Comparison of ENCODE assay signal across 8 cellular contexts in the genomic region with DNA sequence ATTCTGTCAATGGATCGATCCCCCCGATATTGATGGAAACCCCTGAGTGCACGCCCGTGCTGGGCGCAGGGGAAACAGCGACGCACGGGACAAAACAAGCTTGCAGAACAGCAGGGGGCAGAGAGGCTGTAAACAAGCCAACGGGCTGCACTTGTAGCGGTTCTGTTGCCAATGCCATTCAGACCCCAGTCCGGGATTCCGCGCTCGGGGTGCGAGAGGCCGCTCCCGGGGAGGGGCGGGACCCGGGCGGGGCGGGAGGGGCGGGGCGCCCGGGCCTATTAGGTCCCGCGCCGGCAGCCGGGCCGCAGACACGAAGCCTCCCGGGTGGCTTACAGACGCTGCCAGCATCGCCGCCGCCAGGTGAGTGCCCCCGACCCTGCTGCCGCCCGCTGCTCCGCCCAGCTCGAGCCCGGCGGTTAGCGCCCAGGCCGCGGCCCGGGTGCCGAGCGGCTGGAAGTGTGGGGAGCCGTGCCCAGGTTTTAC. TPM values are rescaled to one million over a fixed set of nuclear protein-coding genes. Genes with fewer than 3 reads are reported as not detected.
A peak's percentile ranks its signal among the peaks of the same experiment; 100 is the strongest.
DNase-seq lines count a peak whose midpoint lies in the region; ATAC-seq, FAIRE-seq and TF ChIP-seq lines count a peak whose summit lies in the region.

Gene BIK, plus strand, starts transcription at position 307 of the 483 bp plus-strand sequence. CDS start 13,273 bp downstream, outside the sequence.

- peak within 1 kb of the TSS; percentile 79 to 90 (median 83) for H3K4me3 Mint-ChIP-seq in CD8-positive, alpha-beta memory T cell
- peak within 1 kb of the TSS; percentile 71 for H3K4me3 Mint-ChIP-seq in activated T-helper 2 cell treated with anti-CD3 and anti-CD28 coated beads, Interferon-gamma antibody, Interleukin-2, Interleukin-4, amounts not matched to agents 10 μg/mL and 5 μg/mL and 100 μg/mL, durations not matched to agents 14 hours and 24 hours and 36 hours (ENCODE audit: low read depth)

- H3K27me3 ChIP-seq in CD8-positive, alpha-beta memory T cell (ENCODE audit: insufficient read depth, low read length, poor library complexity, severe bottlenecking) = no peaks in the 10 kb centered on the region
- H3K27me3 ChIP-seq in PC-9 (ENCODE audit: insufficient read depth, low read depth) (peaks cover 4% of the 10 kb centered on the region; the same call in 1 of the 2 replicates), pancreas (no peaks in the 10 kb centered on the region)

- peak within 1 kb of the TSS; percentile 8 to 79 (median 58) for H3K27ac Mint-ChIP-seq in CD8-positive, alpha-beta memory T cell
- no peak within 1 kb of the TSS for H3K27ac Mint-ChIP-seq in activated T-helper 2 cell treated with anti-CD3 and anti-CD28 coated beads, Interferon-gamma antibody, Interleukin-2, Interleukin-4, amounts not matched to agents 10 μg/mL and 5 μg/mL and 100 μg/mL, durations not matched to agents 14 hours and 24 hours and 36 hours

- H3K36me3 Mint-ChIP-seq in CD8-positive, alpha-beta memory T cell = no peaks in the 10 kb centered on the region
- no peaks in the 10 kb centered on the region for H3K36me3 Mint-ChIP-seq in activated T-helper 2 cell treated with anti-CD3 and anti-CD28 coated beads, Interferon-gamma antibody, Interleukin-2, Interleukin-4, amounts not matched to agents 10 μg/mL and 5 μg/mL and 100 μg/mL, durations not matched to agents 14 hours and 24 hours and 36 hours (ENCODE audit: low read depth)

- H3K4me3 ChIP-seq in CD8-positive, alpha-beta memory T cell (ENCODE audit: low read length) = peak within 1 kb of the TSS; percentile 66
- H3K4me3 ChIP-seq in PC-9 = peak within 1 kb of the TSS; percentile 89
- H3K4me3 ChIP-seq in pancreas = peak within 1 kb of the TSS; percentile 33 to 94 (median 68)

- no peak for FAIRE-seq in pancreas (lab: Jason Lieb, UNC)

- no peaks in the 10 kb centered on the region for H3K79me2 ChIP-seq in PC-9 (ENCODE audit: low read depth)

- H3K9me2 ChIP-seq in PC-9 (ENCODE audit: insufficient read depth) = no peaks in the 10 kb centered on the region

- CTCF ChIA-PET in CD8-positive, alpha-beta memory T cell (lab: Charles Lee) = interaction anchor here (1.0 to 1.7 kb wide), 3 partner anchors 18 to 79 kb away, joined by 3 to 4 read pairs (median 3); no protein-coding TSS in a partner anchor
- CTCF ChIA-PET in HEK293T (lab: Yijun Ruan, JAX) (interaction anchor here (0.6 kb wide), 2 partner anchors 8 to 14 kb away, joined by 3 to 5 read pairs; no protein-coding TSS in a partner anchor), PC-9 (lab: Charles Lee) (no interaction called here)

- ATAC-seq in pancreas (peak; percentile 51 to 67 (median 60)), GM18498 (IDR thresholded peaks at IDR 0.05; ENCODE audit: unreplicated experiment) (no peak)

- H3K4me2 ChIP-seq in PC-9 = peak within 1 kb of the TSS; percentile 93

- peak; percentile 22 to 64 (median 34) for DNase-seq in CD8-positive, alpha-beta memory T cell
- DNase-seq in HEK293T (ENCODE audit: extremely low spot score) = peak; percentile 67
- peak in 1 of 2 experiments; percentile 28 for DNase-seq in PC-9
- peak; percentile 26 for DNase-seq in activated T-helper 2 cell treated with anti-CD3 and anti-CD28 coated beads, Interferon-gamma antibody, Interleukin-2, Interleukin-4, amounts not matched to agents 10 μg/mL and 5 μg/mL and 100 μg/mL, durations not matched to agents 14 hours and 24 hours and 36 hours (ENCODE audit: low spot score)
- DNase-seq in germinal center (ENCODE audit: low spot score) = peak; percentile 82
- peak; percentile 44 to 79 (median 67) for DNase-seq in pancreas
- no peak for DNase-seq in AML-193 (lab: John Stamatoyannopoulos, UW)

- no peaks in the 10 kb centered on the region for H3K27me3 Mint-ChIP-seq in CD8-positive, alpha-beta memory T cell
- peaks cover 28% of the 10 kb centered on the region for H3K27me3 Mint-ChIP-seq in activated T-helper 2 cell treated with anti-CD3 and anti-CD28 coated beads, Interferon-gamma antibody, Interleukin-2, Interleukin-4, amounts not matched to agents 10 μg/mL and 5 μg/mL and 100 μg/mL, durations not matched to agents 14 hours and 24 hours and 36 hours (ENCODE audit: low read depth)

- no peaks in the 10 kb centered on the region for H4K20me1 ChIP-seq in PC-9 (ENCODE audit: insufficient read depth)

- no peaks in the 10 kb centered on the region for H3K9me3 Mint-ChIP-seq in CD8-positive, alpha-beta memory T cell
- no peaks in the 10 kb centered on the region for H3K9me3 Mint-ChIP-seq in activated T-helper 2 cell treated with anti-CD3 and anti-CD28 coated beads, Interferon-gamma antibody, Interleukin-2, Interleukin-4, amounts not matched to agents 10 μg/mL and 5 μg/mL and 100 μg/mL, durations not matched to agents 14 hours and 24 hours and 36 hours

- no peaks in the 10 kb centered on the region; the same call in 1 of the 2 replicates for H3F3A ChIP-seq in PC-9 (ENCODE audit: insufficient read depth, low read depth)

- H2AFZ ChIP-seq in PC-9 = peak within 1 kb of the TSS; percentile 98

- H3K4me1 Mint-ChIP-seq in CD8-positive, alpha-beta memory T cell = peaks cover 5 to 10% (median 9%) of the 10 kb centered on the region in 3 donors
- peaks cover 3% of the 10 kb centered on the region for H3K4me1 Mint-ChIP-seq in activated T-helper 2 cell treated with anti-CD3 and anti-CD28 coated beads, Interferon-gamma antibody, Interleukin-2, Interleukin-4, amounts not matched to agents 10 μg/mL and 5 μg/mL and 100 μg/mL, durations not matched to agents 14 hours and 24 hours and 36 hours (ENCODE audit: low read depth)

- intact Hi-C loops in PC-9 (cut with micrococcal nuclease; ENCODE audit: unreplicated experiment) (no loop called here), pancreas (cut with DNase I) (no loop called here)
- intact Hi-C loops in activated T-helper 2 cell treated with anti-CD3 and anti-CD28 coated beads, Interferon-gamma antibody, Interleukin-2, Interleukin-4, amounts not matched to agents 10 μg/mL and 5 μg/mL and 100 μg/mL, durations not matched to agents 14 hours and 24 hours and 36 hours (cut with micrococcal nuclease) = no loop called here

- WGBS in pancreas, 2 donors = 0% methylated on average over 35 to 49 of the region's 49 CpGs

- BruUV-seq in PC-9 (replicated peaks; lab: Mats Ljungman, UMichigan) = no TSS peak

- H3K4me1 ChIP-seq in CD8-positive, alpha-beta memory T cell (ENCODE audit: insufficient read depth, low read length) = peaks cover 8% of the 10 kb centered on the region
- peaks cover 23% of the 10 kb centered on the region for H3K4me1 ChIP-seq in PC-9 (replicated peaks; ENCODE audit: insufficient read depth)
- peaks cover 3 to 19% (median 4%) of the 10 kb centered on the region in 3 donors for H3K4me1 ChIP-seq in pancreas

- H3K9me3 ChIP-seq in CD8-positive, alpha-beta memory T cell (ENCODE audit: low read length) = no peaks in the 10 kb centered on the region
- H3K9me3 ChIP-seq in PC-9 (ENCODE audit: insufficient read depth, low read depth) (no peaks in the 10 kb centered on the region), pancreas (no peaks in the 10 kb centered on the region)

- no peaks in the 10 kb centered on the region for H3K36me3 ChIP-seq in CD8-positive, alpha-beta memory T cell (ENCODE audit: insufficient read depth, low read length)
- H3K36me3 ChIP-seq in PC-9 (ENCODE audit: low read depth) (no peaks in the 10 kb centered on the region), pancreas (no peaks in the 10 kb centered on the region)

- POLR2A ChIA-PET in CD8-positive, alpha-beta memory T cell (lab: Charles Lee) = interaction anchor here (0.6 to 1.9 kb wide), 2 partner anchors 33 to 53 kb away, joined by 3 to 5 read pairs; partner anchors contain the start of gene MCAT
- POLR2A ChIA-PET in HEK293T (lab: Yijun Ruan, JAX) (interaction anchor here (0.9 kb wide), 1 partner anchor 33 kb away, joined by 3 read pairs; the partner anchor contains the start of gene MCAT), PC-9 (lab: Charles Lee; ENCODE audit: unreplicated experiment) (interaction anchor here (0.7 kb wide), 2 partner anchors 16 to 17 kb away, joined by 4 to 6 read pairs; no protein-coding TSS in a partner anchor)

- TF ChIP-seq CTCF in PC-9 (conservative IDR thresholded peaks at IDR 0.05) (0 out of 2 replicates have a peak, but pooled peaks have one; percentile 22), pancreas (IDR thresholded peaks at IDR 0.05) (no peak)

- H3K27ac ChIP-seq in CD8-positive, alpha-beta memory T cell (ENCODE audit: low read depth, low read length) = no peak within 1 kb of the TSS
- H3K27ac ChIP-seq in PC-9 (no peak within 1 kb of the TSS), pancreas (peak within 1 kb of the TSS in 1 of 4 donors; percentile 3)

TF ChIP-seq in HEK293T, 16 proteins besides CTCF, POLR2A, EP300 and RAD21:
- TF ChIP-seq FOXM1 (IDR thresholded peaks at IDR 0.05; ENCODE audit: borderline replicate concordance) = no peak

RNA-seq across cellular contexts. Expression of gene BIK, which starts in this region (rescaled TPM):
- 1 to 10 TPM; 4.0 to 4.1 TPM for total RNA-seq in CD8-positive, alpha-beta memory T cell
- 7.2 TPM for polyA plus RNA-seq in CD8-positive, alpha-beta memory T cell
- total RNA-seq in PC-9 (2021) = 10.6 and 14.5 TPM in 2 replicates
- 2.5 and 3.1 TPM in 2 replicates for total RNA-seq in activated T-helper 2 cell treated with anti-CD3 and anti-CD28 coated beads, Interferon-gamma antibody, Interleukin-2, Interleukin-4, amounts not matched to agents 10 μg/mL and 5 μg/mL and 100 μg/mL, durations not matched to agents 14 hours and 24 hours and 36 hours
- total RNA-seq in pancreas = 1 to 10 TPM in 4 of 6 donors, under 1 TPM in 2; 0.97 to 8.4 (median 1.4) TPM
- 1 to 10 TPM; 4.5 to 5.2 TPM for polyA plus RNA-seq in pancreas

Comparison
In these comparisons a context has a peak if more than half of its experiments do, and no peak if none do; other contexts are left out.
1. DNase-seq: peak in CD8-positive, alpha-beta memory T cell (5 of 5), HEK293T (single experiment), activated T-helper 2 cell treated with anti-CD3 and anti-CD28 coated beads, Interferon-gamma antibody, Interleukin-2, Interleukin-4, amounts not matched to agents 10 μg/mL and 5 μg/mL and 100 μg/mL, durations not matched to agents 14 hours and 24 hours and 36 hours (single experiment), germinal center (single experiment) and pancreas (6 of 6); none in AML-193 (0 of 2).
2. Peak in every context shown above with its lines, with median percentiles within 50 percentile points of each other: H3K4me3 ChIP-seq.